ENCODE assay signal across 27 cellular contexts in genomic region chrX:9133426-9133825, GRCh38.
DNase-seq lines count a peak whose midpoint lies in the region; ATAC-seq, FAIRE-seq and TF ChIP-seq lines count a peak whose summit lies in the region.
"Had no signal": no experiment of that assay in that cellular context is flagged by ENCODE, and none has a peak within 500 bp of the region (broad histone marks: within the 10 kb centered on the region; RNA-seq: fewer than 3 reads in every experiment).

No MANE protein-coding gene starts in this region.

- CTCF ChIA-PET in T-cell (lab: Charles Lee) (no interaction called here), A673 (lab: Charles Lee) (no interaction called here)

- H3K4me3 ChIP-seq in bronchial epithelial cell (ENCODE audit: low read depth, low read length), result no peak overlapping the region
- no peak overlapping the region for H3K4me3 ChIP-seq in A673 (ENCODE audit: low read depth, low read length, poor library complexity, severe bottlenecking)
- H3K4me3 ChIP-seq: GM23338, Peyer's patch, SJSA1, transverse colon had no signal

- in situ Hi-C loops in ACHN (cut with HindIII; ENCODE audit: low pct_ligation_motif_present, low pct_unique_long_range_greater_than_20kb, low sequenced_read_pairs), result no loop called here

- ATAC-seq in T-cell (replicated peaks in 1 of 4), result no peak
- ATAC-seq: GM23338 had no signal

- peaks cover 0 to 5% (median 0%) of the 10 kb centered on the region in 3 donors for H3K4me1 Mint-ChIP-seq in T-cell
- H3K4me1 Mint-ChIP-seq: B cell had no signal

- H3K27me3 ChIP-seq in bronchial epithelial cell (ENCODE audit: control insufficient read depth, insufficient read depth, low read length) (no peaks in the 10 kb centered on the region), A673 (replicated peaks; ENCODE audit: insufficient read depth, low read depth, low read length, poor library complexity) (no peaks in the 10 kb centered on the region)
- H3K27me3 ChIP-seq: Peyer's patch, SJSA1, transverse colon had no signal

- H3K4me3 Mint-ChIP-seq in T-cell, result no peak overlapping the region
- H3K4me3 Mint-ChIP-seq: B cell, GM23338 had no signal

- no peak overlapping the region for H3K27ac Mint-ChIP-seq in T-cell
- H3K27ac Mint-ChIP-seq: B cell, GM23338 had no signal

- no peak for FAIRE-seq in bronchial epithelial cell (lab: Jason Lieb, UNC)
- FAIRE-seq: small intestine had no signal

- intact Hi-C loops in A673 (cut with micrococcal nuclease; ENCODE audit: unreplicated experiment), result no loop called here

- no peak overlapping the region for H3K27ac ChIP-seq in A673 (ENCODE audit: low read depth, low read length, poor library complexity, severe bottlenecking)
- H3K27ac ChIP-seq: 22Rv1, Peyer's patch, SJSA1, transverse colon had no signal

- TF ChIP-seq CTCF in bronchial epithelial cell (IDR thresholded peaks at IDR 0.05; ENCODE audit: insufficient read depth, low read length, severe bottlenecking) (no peak), A673 (conservative IDR thresholded peaks at IDR 0.05; ENCODE audit: low read depth, low read length) (no peak)

- POLR2A ChIA-PET in T-cell (lab: Charles Lee), result no interaction called here
- POLR2A ChIA-PET in A673 (lab: Charles Lee; ENCODE audit: low non-redundant PET), result no interaction called here

- H3K9me3 ChIP-seq in A673 (ENCODE audit: low read depth, low read length, poor library complexity, severe bottlenecking), result no peaks in the 10 kb centered on the region
- H3K9me3 ChIP-seq: Peyer's patch, SJSA1, transverse colon had no signal

- H3K36me3 ChIP-seq in bronchial epithelial cell (ENCODE audit: control insufficient read depth, insufficient read depth, low read length) (no peaks in the 10 kb centered on the region), A673 (ENCODE audit: insufficient read depth, low read length, poor library complexity, severe bottlenecking) (no peaks in the 10 kb centered on the region)
- H3K36me3 ChIP-seq: Peyer's patch, SJSA1, transverse colon had no signal

- no peaks in the 10 kb centered on the region for H3K27me3 Mint-ChIP-seq in T-cell
- H3K27me3 Mint-ChIP-seq: B cell had no signal

- H3K9me3 Mint-ChIP-seq in T-cell, result peaks cover 0 to 5% (median 4%) of the 10 kb centered on the region in 3 donors

- DNase-seq in AG08395 (ENCODE audit: low spot score), result peak; percentile 25
- peak; percentile 59 for DNase-seq in M059J (ENCODE audit: low read depth)
- DNase-seq in bronchial epithelial cell (ENCODE audit: low read depth), result peak; percentile 8
- peak; percentile 40 for DNase-seq in glomerular visceral epithelial cell (ENCODE audit: extremely low spot score)
- no peak for DNase-seq in NCI-H2196 treated with DMSO at 0.1 percent for 48 hours (lab: John Stamatoyannopoulos, UW; ENCODE audit: unreplicated experiment)
- DNase-seq in ACHN, result no peak
- no peak for DNase-seq in T-cell
- DNase-seq in A673 (ENCODE audit: low spot score), result no peak
- DNase-seq: activated CD4-positive, alpha-beta T cell treated with anti-CD3 and anti-CD28 coated beads for 4 hours; activated naive CD4-positive, alpha-beta T cell treated with Interleukin-2 at 50 U/mL for 16 hours; activated T-cell treated with anti-CD3 and anti-CD28 coated beads, Interleukin-2, amount 50 U/mL, for 48 hours; anterior cingulate cortex; effector memory CD4-positive, alpha-beta T cell; mammary epithelial cell; MV-4-11; NCI-H1694; NCI-H2171; NCI-H526; nucleus accumbens; Peyer's patch; small intestine; stimulated activated CD4-positive, alpha-beta T cell treated with anti-CD3 and anti-CD28 coated beads, Interleukin-1b, Interleukin-23, amount 100 ng/mL, for 48 hours; transverse colon had no signal

- no TSS peak for BruUV-seq in A673 (replicated peaks; lab: Mats Ljungman, UMichigan)

- H3K36me3 Mint-ChIP-seq in T-cell, result peaks cover 3% of the 10 kb centered on the region

- no peaks in the 10 kb centered on the region for H3K4me1 ChIP-seq in A673 (ENCODE audit: insufficient read depth, low read length, poor library complexity, severe bottlenecking)
- H3K4me1 ChIP-seq: Peyer's patch, transverse colon had no signal

Comparison
In these comparisons a context has a peak if more than half of its experiments do, and no peak if none do; other contexts are left out.
1. DNase-seq: peak in AG08395 (single experiment), M059J (single experiment), bronchial epithelial cell (single experiment) and glomerular visceral epithelial cell (single experiment); none in NCI-H2196 treated with DMSO at 0.1 percent for 48 hours (single experiment), ACHN (single experiment), T-cell (0 of 34) and A673 (single experiment).